Comparison of ENCODE assay signal across 13 cellular contexts in the genomic region with DNA sequence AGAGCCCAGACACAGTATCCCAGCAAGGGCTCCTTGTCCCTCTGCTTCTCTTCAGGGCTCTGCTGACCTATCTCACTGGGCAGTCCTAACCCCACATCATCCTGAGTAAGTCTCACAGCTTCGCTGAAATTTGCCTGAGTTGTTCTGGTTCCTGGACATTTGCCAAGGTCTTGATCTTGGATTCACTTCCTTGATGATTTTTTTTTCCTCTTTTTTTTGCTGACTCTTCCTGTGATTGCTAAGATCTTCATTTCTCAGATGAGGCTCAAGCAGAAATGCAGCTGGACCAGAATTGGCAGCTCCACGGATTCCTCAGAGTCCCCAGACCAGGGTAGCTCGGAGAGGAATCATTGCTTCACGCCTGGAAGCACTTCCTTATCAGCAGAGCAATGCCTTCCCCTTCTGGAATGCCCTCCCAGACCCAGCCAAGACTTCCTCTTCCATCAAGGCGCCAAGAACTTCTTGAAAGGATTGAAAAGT. TPM values are rescaled to one million over a fixed set of nuclear protein-coding genes. Genes with fewer than 3 reads are reported as not detected.
DNase-seq lines count a peak whose midpoint lies in the region; ATAC-seq, FAIRE-seq and TF ChIP-seq lines count a peak whose summit lies in the region.
"Had no signal": no experiment of that assay in that cellular context is flagged by ENCODE, and none has a peak within 500 bp of the region (broad histone marks: within the 10 kb centered on the region; RNA-seq: fewer than 3 reads in every experiment).

No MANE protein-coding gene starts in this region.

- intact Hi-C loops in left ventricle myocardium superior (cut with micrococcal nuclease) (no loop called here), vagina (cut with DNase I) (no loop called here)

- H3K27me3 Mint-ChIP-seq in astrocyte (ENCODE audit: low read depth, unreplicated experiment), result peaks cover 12% of the 10 kb centered on the region
- H3K27me3 Mint-ChIP-seq in nephron progenitor cell (ENCODE audit: low read depth, poor library complexity), result peaks cover 12% of the 10 kb centered on the region

- no peak overlapping the region for H3K4me3 Mint-ChIP-seq in astrocyte (ENCODE audit: unreplicated experiment)
- H3K4me3 Mint-ChIP-seq in nephron progenitor cell, result no peak overlapping the region
- H3K4me3 Mint-ChIP-seq: activated naive CD8-positive, alpha-beta T cell treated with anti-CD3 and anti-CD28 coated beads, Interleukin-2, amount 10 ng/mL, durations not matched to agents 7 days and 5 days had no signal

- FAIRE-seq in astrocyte (lab: Jason Lieb, UNC) (no peak), small intestine (lab: Jason Lieb, UNC) (no peak)

- peaks cover 11% of the 10 kb centered on the region for H3K4me1 ChIP-seq in astrocyte (ENCODE audit: insufficient read depth, low read length)
- H3K4me1 ChIP-seq in small intestine (ENCODE audit: control insufficient read depth in 2 of 2, insufficient read depth in 1 of 2, low read depth in 1 of 2, low read length in 1 of 2), result no peaks in the 10 kb centered on the region
- peaks cover 10% of the 10 kb centered on the region for H3K4me1 ChIP-seq in vagina

- H3K27me3 ChIP-seq in astrocyte (ENCODE audit: insufficient read depth, low read length) (peaks cover 8% of the 10 kb centered on the region), small intestine (ENCODE audit: control insufficient read depth in 2 of 2, insufficient read depth in 2 of 2, low read length in 2 of 2) (no peaks in the 10 kb centered on the region), vagina (no peaks in the 10 kb centered on the region)

- H3K9me3 Mint-ChIP-seq in astrocyte (ENCODE audit: unreplicated experiment) (peaks cover 5% of the 10 kb centered on the region), nephron progenitor cell (no peaks in the 10 kb centered on the region)

- H3K4me1 Mint-ChIP-seq in astrocyte (ENCODE audit: low read depth, unreplicated experiment) (peaks cover 14% of the 10 kb centered on the region), nephron progenitor cell (peaks cover 18% of the 10 kb centered on the region)

- H3K36me3 Mint-ChIP-seq in astrocyte (ENCODE audit: low read depth, unreplicated experiment) (no peaks in the 10 kb centered on the region), nephron progenitor cell (ENCODE audit: low read depth) (no peaks in the 10 kb centered on the region)
- H3K36me3 Mint-ChIP-seq: activated naive CD8-positive, alpha-beta T cell treated with anti-CD3 and anti-CD28 coated beads, Interleukin-2, amount 10 ng/mL, durations not matched to agents 7 days and 5 days had no signal

- no peak for TF ChIP-seq CTCF in astrocyte (IDR thresholded peaks at IDR 0.05; ENCODE audit: insufficient read depth, low read depth, low read length)
- no peak for TF ChIP-seq CTCF in vagina (IDR thresholded peaks at IDR 0.05)
- no peak for TF ChIP-seq CTCF in nephron progenitor cell (IDR thresholded peaks at IDR 0.05)

- peak; percentile 32 for DNase-seq in HS-5 (ENCODE audit: low read depth)
- peak; percentile 48 for DNase-seq in astrocyte (ENCODE audit: low read depth)
- DNase-seq in left ventricle myocardium superior, result no peak
- peak; percentile 22 for DNase-seq in small intestine
- no peak for DNase-seq in vagina (ENCODE audit: extremely low spot score in 2 of 2)
- DNase-seq in substantia nigra (lab: John Stamatoyannopoulos, UW), result no peak
- no peak for DNase-seq in NK-92 (lab: John Stamatoyannopoulos, UW; ENCODE audit: unreplicated experiment)
- DNase-seq in nephron progenitor cell, result no peak
- DNase-seq: activated CD4-positive, alpha-beta T cell treated with anti-CD3 and anti-CD28 coated beads, Interleukin-2, amount 50 U/mL, for 48 hours; activated naive CD8-positive, alpha-beta T cell treated with anti-CD3 and anti-CD28 coated beads, Interleukin-2, amount 10 ng/mL, durations not matched to agents 7 days and 5 days; DMS 273 treated with DMSO at 0.1 percent for 48 hours; NCI-H2227 treated with DMSO at 0.1 percent for 48 hours had no signal

- H2AFZ ChIP-seq in astrocyte (ENCODE audit: low read depth, low read length), result no peak overlapping the region

- H3K36me3 ChIP-seq in astrocyte (ENCODE audit: insufficient read depth, low read length) (no peaks in the 10 kb centered on the region), small intestine (ENCODE audit: control insufficient read depth in 2 of 2, insufficient read depth in 2 of 2, low read length in 2 of 2) (no peaks in the 10 kb centered on the region), vagina (no peaks in the 10 kb centered on the region)

- no peak overlapping the region for H3K9ac ChIP-seq in astrocyte (ENCODE audit: low read length)
- H3K9ac ChIP-seq: KMS-11 had no signal

- peak; percentile 61 for ATAC-seq in left ventricle myocardium superior

- H3K27ac ChIP-seq in astrocyte (ENCODE audit: low read depth, low read length) (no peak overlapping the region), small intestine (ENCODE audit: low read depth in 1 of 2, low read length in 1 of 2) (no peak overlapping the region), vagina (no peak overlapping the region), substantia nigra (ENCODE audit: low read depth, low read length, poor library complexity, severe bottlenecking) (no peak overlapping the region)
- H3K27ac ChIP-seq: KMS-11 had no signal

- no peak for TF ChIP-seq POLR2A in vagina (IDR thresholded peaks at IDR 0.05)

- H3K4me3 ChIP-seq in astrocyte (ENCODE audit: insufficient read depth, low read depth, low read length) (no peak overlapping the region), small intestine (ENCODE audit: low read depth in 1 of 2, low read length in 2 of 2) (no peak overlapping the region), vagina (no peak overlapping the region)

- H3K9me3 ChIP-seq in astrocyte (ENCODE audit: insufficient read depth, low read depth, low read length) (no peaks in the 10 kb centered on the region), small intestine (ENCODE audit: control insufficient read depth, low read depth) (no peaks in the 10 kb centered on the region), vagina (no peaks in the 10 kb centered on the region)

- H3K79me2 ChIP-seq in astrocyte (ENCODE audit: insufficient read depth, low read length), result no peaks in the 10 kb centered on the region

- H3K27ac Mint-ChIP-seq in astrocyte (ENCODE audit: unreplicated experiment), result no peak overlapping the region
- no peak overlapping the region for H3K27ac Mint-ChIP-seq in nephron progenitor cell
- H3K27ac Mint-ChIP-seq: activated naive CD8-positive, alpha-beta T cell treated with anti-CD3 and anti-CD28 coated beads, Interleukin-2, amount 10 ng/mL, durations not matched to agents 7 days and 5 days had no signal

- no peaks in the 10 kb centered on the region for H4K20me1 ChIP-seq in astrocyte (ENCODE audit: insufficient read depth, low read length)

- peak overlapping the region; percentile 11 for H3K4me2 ChIP-seq in astrocyte (ENCODE audit: low read length)
- H3K4me2 ChIP-seq: KMS-11 had no signal

- WGBS in small intestine, 3 donors, result 16 to 33% (median 20%) methylated on average over 5 of the region's 5 CpGs

RNA-seq across cellular contexts. Expression of a gene that starts 8.6 kb away (rescaled TPM):
- 26.6 and 28.1 TPM in 2 replicates for total RNA-seq in astrocyte
- 4.5 TPM for total RNA-seq in left ventricle myocardium superior
- 1 to 10 TPM; 1.1 to 7.7 (median 2.4) TPM for polyA plus RNA-seq in small intestine
- total RNA-seq in vagina, result 29.5 TPM

Comparison
In these comparisons a context has a peak if more than half of its experiments do, and no peak if none do; other contexts are left out.
1. DNase-seq: peak in HS-5 (single experiment), astrocyte (single experiment) and small intestine (single experiment); none in left ventricle myocardium superior (single experiment), vagina (0 of 2), substantia nigra (0 of 49), NK-92 (single experiment) and nephron progenitor cell (single experiment).